ENCODE assay signal across 1 cellular context in the genomic region with DNA sequence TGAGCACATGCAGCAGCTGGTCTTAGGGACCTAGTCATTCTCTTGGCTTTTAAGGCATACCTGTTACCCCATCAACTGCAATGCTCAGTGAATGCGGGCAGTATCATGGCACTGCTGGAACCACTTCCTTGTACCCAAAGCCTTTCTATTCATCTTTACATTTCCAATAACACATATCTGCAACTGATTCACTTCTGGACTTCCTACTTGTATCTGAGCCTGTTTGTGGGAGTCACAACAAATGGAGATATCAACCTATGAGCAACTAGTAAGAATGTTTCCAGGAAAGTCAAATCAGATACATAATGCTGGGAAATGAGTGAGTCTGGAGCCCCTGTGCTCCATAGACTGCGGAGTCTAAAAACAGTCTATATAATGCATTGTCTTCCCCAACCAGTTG.
A peak's percentile ranks its signal among the peaks of the same experiment; 100 is the strongest.
TF ChIP-seq lines count a peak whose summit lies in the region.

No MANE protein-coding gene starts in this region.

TF ChIP-seq in K562, 482 proteins besides CTCF, POLR2A, EP300 and RAD21 (continued from another document):
- TF ChIP-seq, protein P1, sequence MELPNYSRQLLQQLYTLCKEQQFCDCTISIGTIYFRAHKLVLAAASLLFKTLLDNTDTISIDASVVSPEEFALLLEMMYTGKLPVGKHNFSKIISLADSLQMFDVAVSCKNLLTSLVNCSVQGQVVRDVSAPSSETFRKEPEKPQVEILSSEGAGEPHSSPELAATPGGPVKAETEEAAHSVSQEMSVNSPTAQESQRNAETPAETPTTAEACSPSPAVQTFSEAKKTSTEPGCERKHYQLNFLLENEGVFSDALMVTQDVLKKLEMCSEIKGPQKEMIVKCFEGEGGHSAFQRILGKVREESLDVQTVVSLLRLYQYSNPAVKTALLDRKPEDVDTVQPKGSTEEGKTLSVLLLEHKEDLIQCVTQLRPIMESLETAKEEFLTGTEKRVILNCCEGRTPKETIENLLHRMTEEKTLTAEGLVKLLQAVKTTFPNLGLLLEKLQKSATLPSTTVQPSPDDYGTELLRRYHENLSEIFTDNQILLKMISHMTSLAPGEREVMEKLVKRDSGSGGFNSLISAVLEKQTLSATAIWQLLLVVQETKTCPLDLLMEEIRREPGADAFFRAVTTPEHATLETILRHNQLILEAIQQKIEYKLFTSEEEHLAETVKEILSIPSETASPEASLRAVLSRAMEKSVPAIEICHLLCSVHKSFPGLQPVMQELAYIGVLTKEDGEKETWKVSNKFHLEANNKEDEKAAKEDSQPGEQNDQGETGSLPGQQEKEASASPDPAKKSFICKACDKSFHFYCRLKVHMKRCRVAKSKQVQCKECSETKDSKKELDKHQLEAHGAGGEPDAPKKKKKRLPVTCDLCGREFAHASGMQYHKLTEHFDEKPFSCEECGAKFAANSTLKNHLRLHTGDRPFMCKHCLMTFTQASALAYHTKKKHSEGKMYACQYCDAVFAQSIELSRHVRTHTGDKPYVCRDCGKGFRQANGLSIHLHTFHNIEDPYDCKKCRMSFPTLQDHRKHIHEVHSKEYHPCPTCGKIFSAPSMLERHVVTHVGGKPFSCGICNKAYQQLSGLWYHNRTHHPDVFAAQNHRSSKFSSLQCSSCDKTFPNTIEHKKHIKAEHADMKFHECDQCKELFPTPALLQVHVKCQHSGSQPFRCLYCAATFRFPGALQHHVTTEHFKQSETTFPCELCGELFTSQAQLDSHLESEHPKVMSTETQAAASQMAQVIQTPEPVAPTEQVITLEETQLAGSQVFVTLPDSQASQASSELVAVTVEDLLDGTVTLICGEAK (IDR thresholded peaks at IDR 0.05): no peak
- TF ChIP-seq, protein P1 (CRISPR knock-in tag; IDR thresholded peaks at IDR 0.05): no peak
- TF ChIP-seq RBBP5 (IDR thresholded peaks at IDR 0.05; ENCODE audit: borderline replicate concordance, insufficient read depth, low read length, poor library complexity, severe bottlenecking) (no peak), ARID1B (IDR thresholded peaks at IDR 0.05) (peak; percentile 38), SMAD4 (CRISPR knock-in tag; conservative IDR thresholded peaks at IDR 0.05) (0 out of 2 replicates have a peak, but pooled peaks have one; percentile 66), PML (IDR thresholded peaks at IDR 0.05; ENCODE audit: low read length) (no peak), DACH1 (IDR thresholded peaks at IDR 0.05; ENCODE audit: partially characterized antibody) (no peak), TBL1XR1 (IDR thresholded peaks at IDR 0.05; ENCODE audit: low read length in 2 of 2) (peak in 1 of 2 experiments; percentile 48; a peak in 1 of 4 replicates), ZNF707 (CRISPR knock-in tag; conservative IDR thresholded peaks at IDR 0.05) (no peak), CBX5 (IDR thresholded peaks at IDR 0.05; ENCODE audit: borderline replicate concordance, low read depth) (no peak), TEAD1 (CRISPR knock-in tag; IDR thresholded peaks at IDR 0.05) (no peak), JUND (IDR thresholded peaks at IDR 0.05; ENCODE audit: borderline replicate concordance, low read depth, low read length) (peak; percentile 39; the same call in 1 of the 2 replicates), JUND (tag; IDR thresholded peaks at IDR 0.05; ENCODE audit: borderline replicate concordance, low read depth, low read length) (peak; percentile 18; the same call in 1 of the 3 replicates), FOSL1 (tag; conservative IDR thresholded peaks at IDR 0.05) (peak; percentile 53), IFI16 (CRISPR knock-in tag; IDR thresholded peaks at IDR 0.05) (no peak), HMG20A (CRISPR knock-in tag; conservative IDR thresholded peaks at IDR 0.05) (no peak), SOX6 (IDR thresholded peaks at IDR 0.05) (0 out of 2 replicates have a peak, but pooled peaks have one; percentile 12), PYGO2 (tag; IDR thresholded peaks at IDR 0.05) (no peak), DPF2 (IDR thresholded peaks at IDR 0.05) (0 out of 2 replicates have a peak, but pooled peaks have one; percentile 22)
- TF ChIP-seq, protein P2, sequence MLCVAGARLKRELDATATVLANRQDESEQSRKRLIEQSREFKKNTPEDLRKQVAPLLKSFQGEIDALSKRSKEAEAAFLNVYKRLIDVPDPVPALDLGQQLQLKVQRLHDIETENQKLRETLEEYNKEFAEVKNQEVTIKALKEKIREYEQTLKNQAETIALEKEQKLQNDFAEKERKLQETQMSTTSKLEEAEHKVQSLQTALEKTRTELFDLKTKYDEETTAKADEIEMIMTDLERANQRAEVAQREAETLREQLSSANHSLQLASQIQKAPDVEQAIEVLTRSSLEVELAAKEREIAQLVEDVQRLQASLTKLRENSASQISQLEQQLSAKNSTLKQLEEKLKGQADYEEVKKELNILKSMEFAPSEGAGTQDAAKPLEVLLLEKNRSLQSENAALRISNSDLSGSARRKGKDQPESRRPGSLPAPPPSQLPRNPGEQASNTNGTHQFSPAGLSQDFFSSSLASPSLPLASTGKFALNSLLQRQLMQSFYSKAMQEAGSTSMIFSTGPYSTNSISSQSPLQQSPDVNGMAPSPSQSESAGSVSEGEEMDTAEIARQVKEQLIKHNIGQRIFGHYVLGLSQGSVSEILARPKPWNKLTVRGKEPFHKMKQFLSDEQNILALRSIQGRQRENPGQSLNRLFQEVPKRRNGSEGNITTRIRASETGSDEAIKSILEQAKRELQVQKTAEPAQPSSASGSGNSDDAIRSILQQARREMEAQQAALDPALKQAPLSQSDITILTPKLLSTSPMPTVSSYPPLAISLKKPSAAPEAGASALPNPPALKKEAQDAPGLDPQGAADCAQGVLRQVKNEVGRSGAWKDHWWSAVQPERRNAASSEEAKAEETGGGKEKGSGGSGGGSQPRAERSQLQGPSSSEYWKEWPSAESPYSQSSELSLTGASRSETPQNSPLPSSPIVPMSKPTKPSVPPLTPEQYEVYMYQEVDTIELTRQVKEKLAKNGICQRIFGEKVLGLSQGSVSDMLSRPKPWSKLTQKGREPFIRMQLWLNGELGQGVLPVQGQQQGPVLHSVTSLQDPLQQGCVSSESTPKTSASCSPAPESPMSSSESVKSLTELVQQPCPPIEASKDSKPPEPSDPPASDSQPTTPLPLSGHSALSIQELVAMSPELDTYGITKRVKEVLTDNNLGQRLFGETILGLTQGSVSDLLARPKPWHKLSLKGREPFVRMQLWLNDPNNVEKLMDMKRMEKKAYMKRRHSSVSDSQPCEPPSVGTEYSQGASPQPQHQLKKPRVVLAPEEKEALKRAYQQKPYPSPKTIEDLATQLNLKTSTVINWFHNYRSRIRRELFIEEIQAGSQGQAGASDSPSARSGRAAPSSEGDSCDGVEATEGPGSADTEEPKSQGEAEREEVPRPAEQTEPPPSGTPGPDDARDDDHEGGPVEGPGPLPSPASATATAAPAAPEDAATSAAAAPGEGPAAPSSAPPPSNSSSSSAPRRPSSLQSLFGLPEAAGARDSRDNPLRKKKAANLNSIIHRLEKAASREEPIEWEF (CRISPR knock-in tag; IDR thresholded peaks at IDR 0.05): no peak
- TF ChIP-seq, protein P3, sequence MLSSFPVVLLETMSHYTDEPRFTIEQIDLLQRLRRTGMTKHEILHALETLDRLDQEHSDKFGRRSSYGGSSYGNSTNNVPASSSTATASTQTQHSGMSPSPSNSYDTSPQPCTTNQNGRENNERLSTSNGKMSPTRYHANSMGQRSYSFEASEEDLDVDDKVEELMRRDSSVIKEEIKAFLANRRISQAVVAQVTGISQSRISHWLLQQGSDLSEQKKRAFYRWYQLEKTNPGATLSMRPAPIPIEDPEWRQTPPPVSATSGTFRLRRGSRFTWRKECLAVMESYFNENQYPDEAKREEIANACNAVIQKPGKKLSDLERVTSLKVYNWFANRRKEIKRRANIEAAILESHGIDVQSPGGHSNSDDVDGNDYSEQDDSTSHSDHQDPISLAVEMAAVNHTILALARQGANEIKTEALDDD (IDR thresholded peaks at IDR 0.05): no peak
